8 cellular contexts compared by ENCODE assay signal in genomic region chr20:4135385-4136077, GRCh38. TPM values are rescaled to one million over a fixed set of nuclear protein-coding genes. Genes with fewer than 3 reads are reported as not detected.
DNase-seq lines count a peak whose midpoint lies in the region; ATAC-seq and TF ChIP-seq lines count a peak whose summit lies in the region.

No MANE protein-coding gene starts in this region.

- RAD21 ChIA-PET in HCT116 (lab: Charles Lee; ENCODE audit: low non-redundant PET in 1 of 2, low total read pairs in 2 of 2, uncharacterized antibody in 2 of 2, unreplicated experiment in 2 of 2) = no interaction called here

- no peaks in the 10 kb centered on the region for H3K9me3 Mint-ChIP-seq in WTC11
- no peaks in the 10 kb centered on the region for H3K9me3 Mint-ChIP-seq in CD4-positive, alpha-beta memory T cell

- DNase-seq in 8988T (peak; percentile 72), HCT116 (ENCODE audit: low read depth, low spot score) (peak; percentile 96), WTC11 (ENCODE audit: low spot score) (no peak), kidney epithelial cell (ENCODE audit: low read depth) (peak; percentile 99), NCI-H146 treated with DMSO at 0.1 percent for 48 hours (lab: John Stamatoyannopoulos, UW; ENCODE audit: unreplicated experiment) (no peak)
- no peak for DNase-seq in activated T-cell treated with anti-CD3 and anti-CD28 coated beads, Interleukin-2, amount 50 U/mL, for 1 hour
- no peak for DNase-seq in activated T-cell treated with anti-CD3 and anti-CD28 coated beads, Interleukin-2, amount 50 U/mL, for 48 hours
- DNase-seq in CD4-positive, alpha-beta memory T cell = no peak

- H3K27ac ChIP-seq in HCT116 (ENCODE audit: low read depth, low read length) = peak overlapping the region; percentile 88
- H3K27ac ChIP-seq in CD4-positive, alpha-beta memory T cell (ENCODE audit: low read depth, low read length) = no peak overlapping the region

- peak overlapping the region; percentile 6 to 46 for H3K4me3 ChIP-seq in HCT116 (replicated peaks in 1 of 2; ENCODE audit: low read depth in 1 of 2, low read length in 2 of 2)
- H3K4me3 ChIP-seq in kidney epithelial cell (ENCODE audit: low read depth, low read length) = no peak overlapping the region
- no peak overlapping the region for H3K4me3 ChIP-seq in CD4-positive, alpha-beta memory T cell (ENCODE audit: low read length in 2 of 2)

- H3K4me1 ChIP-seq in HCT116 (ENCODE audit: control insufficient read depth in 1 of 2, insufficient read depth in 2 of 2, low read length in 2 of 2) = peaks cover 60 to 71% of the 10 kb centered on the region in 2 experiments
- no peaks in the 10 kb centered on the region for H3K4me1 ChIP-seq in CD4-positive, alpha-beta memory T cell (ENCODE audit: insufficient read depth, low read length)

- H3K36me3 ChIP-seq in HCT116 (ENCODE audit: control insufficient read depth in 1 of 2, insufficient read depth in 2 of 2, low read length in 2 of 2) = no peaks in the 10 kb centered on the region
- H3K36me3 ChIP-seq in kidney epithelial cell (ENCODE audit: control insufficient read depth, insufficient read depth, low read length) = no peaks in the 10 kb centered on the region
- H3K36me3 ChIP-seq in CD4-positive, alpha-beta memory T cell (ENCODE audit: insufficient read depth, low read length) = no peaks in the 10 kb centered on the region

- POLR2A ChIA-PET in HCT116 (lab: Charles Lee) = interaction anchor here (0.5 to 2.0 kb wide), 6 partner anchors 10 to 25 kb away, joined by 3 to 7 read pairs (median 4); no protein-coding TSS in a partner anchor
- POLR2A ChIA-PET in WTC11 (lab: Charles Lee) = interaction anchor here (0.7 kb wide), 1 partner anchor 38 kb away, joined by 3 read pairs; no protein-coding TSS in a partner anchor
- POLR2A ChIA-PET in CD4-positive, alpha-beta memory T cell (lab: Charles Lee; ENCODE audit: partially characterized antibody) = no interaction called here

- H3K4me3 Mint-ChIP-seq in WTC11 = no peak overlapping the region
- no peak overlapping the region for H3K4me3 Mint-ChIP-seq in CD4-positive, alpha-beta memory T cell

- peak; percentile 47 for TF ChIP-seq RAD21 in HCT116 (IDR thresholded peaks at IDR 0.05; ENCODE audit: low read depth)

- H3K4me1 Mint-ChIP-seq in WTC11 = peaks cover 21% of the 10 kb centered on the region
- H3K4me1 Mint-ChIP-seq in CD4-positive, alpha-beta memory T cell = peaks cover 4 to 8% (median 7%) of the 10 kb centered on the region in 4 donors

- ATAC-seq in HCT116 (peak; percentile 93), WTC11 (peak; percentile 52)

- peak overlapping the region; percentile 48 for H3K9ac ChIP-seq in HCT116 (ENCODE audit: low read length)

- no peaks in the 10 kb centered on the region for H3K9me3 ChIP-seq in HCT116 (ENCODE audit: control insufficient read depth in 1 of 2, insufficient read depth in 1 of 2, low read depth in 1 of 2, low read length in 2 of 2)
- no peaks in the 10 kb centered on the region for H3K9me3 ChIP-seq in CD4-positive, alpha-beta memory T cell (ENCODE audit: control insufficient read depth in 1 of 2, low read length in 2 of 2)

- TF ChIP-seq POLR2A in HCT116 (IDR thresholded peaks at IDR 0.05; ENCODE audit: borderline replicate concordance, extremely low read depth, insufficient read depth, insufficient read length) = no peak

- H3K27me3 ChIP-seq in HCT116 (ENCODE audit: insufficient read depth, low read length) (no peaks in the 10 kb centered on the region), kidney epithelial cell (ENCODE audit: control insufficient read depth, insufficient read depth, low read length) (no peaks in the 10 kb centered on the region)
- H3K27me3 ChIP-seq in CD4-positive, alpha-beta memory T cell (ENCODE audit: insufficient read depth, low read length) = no peaks in the 10 kb centered on the region

- peak overlapping the region; percentile 83 for H3K4me2 ChIP-seq in HCT116 (ENCODE audit: low read length)

- no TSS peak for BruUV-seq in HCT116 (replicated peaks; lab: Mats Ljungman, UMichigan)

- H2AFZ ChIP-seq in HCT116 (ENCODE audit: low read depth, low read length, poor library complexity, severe bottlenecking) = peak overlapping the region; percentile 65

- CTCF ChIA-PET in HCT116 (lab: Charles Lee) = interaction anchor here (1.0 to 1.4 kb wide), 2 partner anchors 11 to 25 kb away, joined by 3 read pairs; no protein-coding TSS in a partner anchor
- CTCF ChIA-PET in WTC11 (lab: Charles Lee) = interaction anchor here (1.3 kb wide), 2 partner anchors 23 to 60 kb away, joined by 3 to 5 read pairs; no protein-coding TSS in a partner anchor
- CTCF ChIA-PET in CD4-positive, alpha-beta memory T cell (lab: Charles Lee; ENCODE audit: partially characterized antibody) = no interaction called here

- TF ChIP-seq CTCF in HCT116 (IDR thresholded peaks at IDR 0.05 in 2 of 3, conservative IDR thresholded peaks at IDR 0.05 in 1 of 3; ENCODE audit: borderline replicate concordance in 1 of 3, insufficient read depth in 1 of 3, low read depth in 2 of 3, low read length in 2 of 3) (no peak), WTC11 (IDR thresholded peaks at IDR 0.05) (no peak), kidney epithelial cell (IDR thresholded peaks at IDR 0.05; ENCODE audit: insufficient read depth, low read length, poor library complexity, severe bottlenecking) (no peak)

- intact Hi-C loops in HCT116 (cut with micrococcal nuclease) = no loop called here
- intact Hi-C loops in CD4-positive, alpha-beta memory T cell (cut with micrococcal nuclease) = no loop called here

- H3K79me2 ChIP-seq in HCT116 (ENCODE audit: insufficient read depth, low read length) = no peaks in the 10 kb centered on the region

- H3K27ac Mint-ChIP-seq in WTC11 = no peak overlapping the region
- H3K27ac Mint-ChIP-seq in CD4-positive, alpha-beta memory T cell = no peak overlapping the region

- no peaks in the 10 kb centered on the region for H4K20me1 ChIP-seq in HCT116 (ENCODE audit: insufficient read depth)

- peaks cover 8% of the 10 kb centered on the region; the same call in 1 of the 2 replicates for H3K27me3 Mint-ChIP-seq in WTC11 (ENCODE audit: low read depth)
- H3K27me3 Mint-ChIP-seq in CD4-positive, alpha-beta memory T cell = peaks cover 14 to 16% of the 10 kb centered on the region in 2 donors

- no peaks in the 10 kb centered on the region for H3K36me3 Mint-ChIP-seq in WTC11
- no peaks in the 10 kb centered on the region for H3K36me3 Mint-ChIP-seq in CD4-positive, alpha-beta memory T cell

- H3K9me2 ChIP-seq in HCT116 (ENCODE audit: insufficient read depth) = no peaks in the 10 kb centered on the region

TF ChIP-seq in HCT116, 20 proteins besides CTCF, POLR2A, EP300 and RAD21 (continues in another document):
- TF ChIP-seq YY1 (IDR thresholded peaks at IDR 0.05; ENCODE audit: extremely low read depth, insufficient replicate concordance, low read depth, low read length) = peak; percentile 16

TF ChIP-seq in WTC11, 78 proteins besides CTCF, POLR2A, EP300 and RAD21:
- no peak for TF ChIP-seq MYBL2 (CRISPR knock-in tag; IDR thresholded peaks at IDR 0.05)
- peak; percentile 85 for TF ChIP-seq GABPB1 (CRISPR knock-in tag; IDR thresholded peaks at IDR 0.05)

RNA-seq across cellular contexts. Expression of gene SMOX, which starts 13.1 kb away (rescaled TPM):
- 40.1 TPM for total RNA-seq in HCT116 (2021; ENCODE audit: unreplicated experiment)
- 75.8 and 81.2 TPM in 2 replicates for polyA plus RNA-seq in HCT116 (2012)
- total RNA-seq in WTC11 (2021) = 8.7 to 9.6 TPM (median 9.0 TPM) in 3 replicates
- 185 and 210 TPM in 2 replicates for total RNA-seq in kidney epithelial cell
- total RNA-seq in CD4-positive, alpha-beta memory T cell = 1 to 10 TPM in 1 of 2 experiments, under 1 TPM in 1; 0.41 to 1.4 TPM
- under 1 TPM; 0.19 to 0.84 TPM for polyA plus RNA-seq in CD4-positive, alpha-beta memory T cell

Comparison
In these comparisons a context has a peak if more than half of its experiments do, and no peak if none do; other contexts are left out.
1. DNase-seq: peak in 8988T (single experiment), HCT116 (single experiment) and kidney epithelial cell (single experiment); none in WTC11 (single experiment), activated T-cell treated with anti-CD3 and anti-CD28 coated beads, Interleukin-2, amount 50 U/mL, for 1 hour (single experiment), activated T-cell treated with anti-CD3 and anti-CD28 coated beads, Interleukin-2, amount 50 U/mL, for 48 hours (0 of 2), NCI-H146 treated with DMSO at 0.1 percent for 48 hours (single experiment) and CD4-positive, alpha-beta memory T cell (0 of 5).
2. H3K4me3 ChIP-seq: peak in HCT116 (2 of 2); none in kidney epithelial cell (single experiment) and CD4-positive, alpha-beta memory T cell (0 of 2).